In the genomic region with DNA sequence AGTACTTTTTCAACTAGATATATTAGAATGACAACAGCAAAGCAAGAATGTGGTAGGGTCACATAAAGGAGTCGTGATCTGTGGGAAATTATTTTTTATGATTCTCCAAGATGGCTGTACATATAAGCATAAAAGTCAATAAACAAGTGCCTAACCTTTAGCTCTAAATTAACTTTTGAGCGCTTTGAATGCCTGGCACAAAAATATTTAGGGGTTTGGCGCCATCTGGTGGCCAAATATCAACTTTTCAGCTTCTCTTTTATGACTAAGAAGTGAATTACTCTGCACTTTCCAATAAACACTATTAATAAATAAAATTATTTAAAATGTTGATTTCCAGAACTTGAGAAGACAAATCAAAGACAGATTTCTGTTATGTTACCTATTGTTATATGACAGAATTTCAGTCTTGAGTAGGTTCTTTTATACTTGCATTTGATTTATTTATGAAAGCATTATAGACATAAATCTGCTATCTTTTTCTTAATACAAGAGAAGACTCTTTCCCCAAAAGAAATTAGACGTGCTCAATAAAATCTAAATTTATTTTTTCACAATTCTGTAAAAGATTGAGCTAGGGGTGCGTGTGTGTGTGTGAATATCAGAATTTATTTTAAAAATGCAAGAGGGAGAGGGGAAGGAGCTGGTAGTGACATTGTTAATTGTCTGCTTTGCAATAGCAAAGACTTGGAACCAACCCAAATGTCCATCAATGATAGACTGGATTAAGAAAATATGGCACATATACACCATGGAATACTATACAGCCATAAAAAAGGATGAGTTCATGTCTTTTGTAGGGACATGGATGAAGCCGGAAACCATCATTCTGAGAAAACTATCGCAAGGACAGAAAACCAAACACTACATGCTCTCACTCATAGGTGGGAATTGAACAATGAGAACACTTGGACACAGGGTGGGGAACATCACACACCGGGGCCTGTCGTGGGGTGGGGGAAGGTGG, we compare ENCODE assay signal across 8 cellular contexts. TPM values are rescaled to one million over a fixed set of nuclear protein-coding genes. Genes with fewer than 3 reads are reported as not detected.
A peak's percentile ranks its signal among the peaks of the same experiment; 100 is the strongest.
DNase-seq lines count a peak whose midpoint lies in the region; ATAC-seq and TF ChIP-seq lines count a peak whose summit lies in the region.

No MANE protein-coding gene starts in this region.

- no peaks in the 10 kb centered on the region for H3K36me3 ChIP-seq in OCI-LY3 (replicated peaks; ENCODE audit: low read depth, low read length)

- TF ChIP-seq CTCF in GM12874 (IDR thresholded peaks at IDR 0.05; ENCODE audit: insufficient read depth, low read depth, low read length): peak; percentile 32; the same call in 1 of the 2 replicates
- peak; percentile 49 for TF ChIP-seq CTCF in OCI-LY3 (IDR thresholded peaks at IDR 0.05; ENCODE audit: low read depth, low read length)
- TF ChIP-seq CTCF in neural crest cell (conservative IDR thresholded peaks at IDR 0.05): peak; percentile 96

- H2AFZ ChIP-seq in OCI-LY3 (ENCODE audit: low read depth, low read length): no peak overlapping the region

- H3K4me2 ChIP-seq in OCI-LY3 (ENCODE audit: low read length): no peak overlapping the region

- ATAC-seq in HG03442 (IDR thresholded peaks at IDR 0.05; ENCODE audit: unreplicated experiment) (peak; percentile 45), esophagus mucosa (peak; percentile 35)

- no peak overlapping the region for H3K27ac Mint-ChIP-seq in neural crest cell (ENCODE audit: unreplicated experiment)

- no peaks in the 10 kb centered on the region for H3K4me1 ChIP-seq in OCI-LY3 (ENCODE audit: low read length)

- peak; percentile 73 for DNase-seq in activated CD8-positive, alpha-beta memory T cell treated with anti-CD3 and anti-CD28 coated beads, Interleukin-2, amount 50 U/mL, for 4 hours
- peak; percentile 60 for DNase-seq in neural crest cell (ENCODE audit: low read depth, low spot score)
- peak in 32 of 49 donors; percentile 0 to 60 (median 17) for DNase-seq in substantia nigra (lab: John Stamatoyannopoulos, UW)
- no peak for DNase-seq in DMS79 (lab: John Stamatoyannopoulos, UW)

- no peak overlapping the region for H3K4me3 Mint-ChIP-seq in neural crest cell

- H4K20me1 ChIP-seq in OCI-LY3 (ENCODE audit: insufficient read depth, low read length): no peaks in the 10 kb centered on the region

- H3K27me3 Mint-ChIP-seq in neural crest cell (ENCODE audit: low read depth): no peaks in the 10 kb centered on the region

- H3K4me3 ChIP-seq in OCI-LY3 (ENCODE audit: low read length): no peak overlapping the region

- no peaks in the 10 kb centered on the region for H3K4me1 Mint-ChIP-seq in neural crest cell

- H3K27ac ChIP-seq in OCI-LY3 (ENCODE audit: low read length): no peak overlapping the region
- no peak overlapping the region for H3K27ac ChIP-seq in substantia nigra (ENCODE audit: low read depth, low read length, poor library complexity, severe bottlenecking)

- no peaks in the 10 kb centered on the region for H3K9me3 Mint-ChIP-seq in neural crest cell

- no peak overlapping the region for H3K9ac ChIP-seq in OCI-LY3 (ENCODE audit: low read length)

- no peaks in the 10 kb centered on the region for H3K27me3 ChIP-seq in OCI-LY3 (ENCODE audit: low read depth, low read length)

- H3K36me3 Mint-ChIP-seq in neural crest cell (ENCODE audit: low read depth): no peaks in the 10 kb centered on the region

- H3K79me2 ChIP-seq in OCI-LY3 (ENCODE audit: low read length): no peaks in the 10 kb centered on the region

- H3K9me3 ChIP-seq in OCI-LY3 (ENCODE audit: insufficient read depth, low read length): no peaks in the 10 kb centered on the region

RNA-seq across cellular contexts. Expression of a gene that starts 36.7 kb away (rescaled TPM):
- total RNA-seq in esophagus mucosa (55.4 TPM), neural crest cell (50.2 and 59.7 TPM in 2 replicates)

Comparison
In these comparisons a context has a peak if more than half of its experiments do, and no peak if none do; other contexts are left out.
1. CTCF ChIP-seq: peak in every context shown above with its lines; median percentile 96 in neural crest cell; 49 in OCI-LY3; 32 in GM12874.